ENCODE assay signal across 8 cellular contexts in the genomic region with DNA sequence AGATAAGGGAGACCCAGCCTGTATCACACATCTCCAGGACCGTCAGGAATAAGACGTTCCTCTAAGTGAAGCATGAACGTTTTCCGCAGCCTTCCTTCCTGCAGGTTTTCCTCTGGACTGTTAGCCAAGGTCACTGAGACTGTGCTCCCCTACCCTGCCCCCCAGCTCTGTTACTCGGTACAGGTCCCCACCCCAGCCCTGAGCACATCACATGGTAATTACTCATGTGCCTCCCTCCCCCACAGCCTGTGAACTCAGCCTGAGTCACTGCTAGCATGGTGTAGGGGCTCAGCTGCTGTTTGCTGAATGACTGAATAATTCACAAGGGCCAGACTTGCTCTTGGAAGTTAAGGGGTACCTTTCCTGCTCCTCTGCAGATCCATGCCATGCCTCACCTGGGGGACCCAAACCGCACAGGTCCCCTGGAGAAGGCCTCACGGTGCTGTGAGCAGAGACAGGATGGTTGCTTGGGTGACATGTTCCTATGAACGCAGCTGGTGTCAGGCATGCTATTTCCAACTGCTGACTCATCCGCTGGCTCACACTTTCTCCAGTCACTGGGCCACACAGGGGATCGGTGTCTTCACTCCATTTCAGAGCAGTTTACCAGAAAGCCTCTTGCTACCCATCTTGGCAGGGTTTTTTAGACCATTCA.
DNase-seq lines count a peak whose midpoint lies in the region; ATAC-seq and TF ChIP-seq lines count a peak whose summit lies in the region.

No MANE protein-coding gene starts in this region.

- ATAC-seq in Panc1, result peak; percentile 97
- ATAC-seq in GM21515 (IDR thresholded peaks at IDR 0.05; ENCODE audit: unreplicated experiment), result no peak

- H3K36me3 ChIP-seq in Panc1 (ENCODE audit: control insufficient read depth, insufficient read depth, low read length) (no peaks in the 10 kb centered on the region), rectal smooth muscle tissue (ENCODE audit: control insufficient read depth, insufficient read depth, low read length) (no peaks in the 10 kb centered on the region)

- in situ Hi-C loops in Panc1 (cut with HindIII; ENCODE audit: low pct_unique_long_range_greater_than_20kb, low sequenced_read_pairs), result no loop called here

- H3K4me3 ChIP-seq in Panc1 (ENCODE audit: low read depth in 2 of 2, low read length in 2 of 2) (peak overlapping the region in 1 of 2 experiments; percentile 42; a peak in 2 of 4 replicates), rectal smooth muscle tissue (ENCODE audit: low read length) (no peak overlapping the region)

- BruUV-seq in Panc1 (replicated peaks; lab: Mats Ljungman, UMichigan), result no TSS peak

- no peak overlapping the region for H3K9ac ChIP-seq in rectal smooth muscle tissue (ENCODE audit: low read length)

- CTCF ChIA-PET in Panc1 (lab: Charles Lee), result interaction anchor here (2.9 kb wide), 1 partner anchor 10 kb away, joined by 22 read pairs; no protein-coding TSS in a partner anchor

- intact Hi-C loops in Panc1 (cut with micrococcal nuclease; ENCODE audit: unreplicated experiment), result no loop called here

- POLR2A ChIA-PET in Panc1 (lab: Charles Lee), result no interaction called here

- H3K4me1 ChIP-seq in Panc1 (ENCODE audit: control insufficient read depth, insufficient read depth, low read length), result peaks cover 20% of the 10 kb centered on the region
- peaks cover 10% of the 10 kb centered on the region for H3K4me1 ChIP-seq in rectal smooth muscle tissue (ENCODE audit: control insufficient read depth, insufficient read depth, low read length)

- H3K9me3 ChIP-seq in Panc1 (ENCODE audit: control insufficient read depth, insufficient read depth, low read depth, low read length), result no peaks in the 10 kb centered on the region

- no peak for TF ChIP-seq CTCF in Panc1 (IDR thresholded peaks at IDR 0.05)

- H3K27ac ChIP-seq in Panc1 (ENCODE audit: low read length) (peak overlapping the region; percentile 80), rectal smooth muscle tissue (ENCODE audit: low read depth, low read length) (peak overlapping the region; percentile 68)

- DNase-seq in NCI-H1417 (lab: John Stamatoyannopoulos, UW) (peak in 2 of 3 experiments; percentile 17 to 22), NCI-H1417 treated with DMSO at 0.1 percent for 48 hours (lab: John Stamatoyannopoulos, UW) (no peak), Panc1 (ENCODE audit: low read depth, low spot score) (peak; percentile 99), globus pallidus (ENCODE audit: low spot score) (peak; percentile 47), iPS-NIHi11 (ENCODE audit: low spot score) (no peak)
- DNase-seq in activated naive CD4-positive, alpha-beta T cell (lab: John Stamatoyannopoulos, UW), result peak in 3 of 4 experiments; percentile 30 to 55 (median 33)

- H3K27me3 ChIP-seq in Panc1 (ENCODE audit: control insufficient read depth, insufficient read depth, low read length) (no peaks in the 10 kb centered on the region), rectal smooth muscle tissue (ENCODE audit: control insufficient read depth, insufficient read depth, low read length) (no peaks in the 10 kb centered on the region)

Comparison
In these comparisons a context has a peak if more than half of its experiments do, and no peak if none do; other contexts are left out.
1. DNase-seq: peak in NCI-H1417 (2 of 3), Panc1 (single experiment), activated naive CD4-positive, alpha-beta T cell (3 of 4) and globus pallidus (single experiment); none in NCI-H1417 treated with DMSO at 0.1 percent for 48 hours (single experiment) and iPS-NIHi11 (single experiment).